ENCODE assay signal across 9 cellular contexts in the genomic region with DNA sequence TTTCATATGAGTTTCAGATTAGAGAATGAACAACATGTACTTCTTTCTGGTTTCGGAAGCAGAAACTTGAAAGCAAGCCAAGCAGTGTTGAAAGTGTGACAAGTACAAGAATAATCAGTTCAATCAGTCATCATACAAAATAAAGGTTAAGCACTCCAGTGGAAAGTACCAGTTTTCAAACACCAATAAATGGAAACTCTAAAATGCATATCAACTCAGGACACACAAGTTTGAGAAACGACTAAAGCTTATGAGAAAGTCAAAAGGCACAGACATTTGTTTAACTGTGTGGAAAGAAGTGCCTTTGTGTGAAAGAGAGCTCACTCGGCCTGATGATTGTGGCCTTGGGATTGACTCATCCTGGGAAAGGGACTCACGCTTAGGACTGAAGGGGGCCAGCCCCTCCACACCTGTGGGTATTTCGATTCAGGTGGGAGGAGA.
DNase-seq lines count a peak whose midpoint lies in the region; ATAC-seq, FAIRE-seq and TF ChIP-seq lines count a peak whose summit lies in the region.
"Had no signal": no experiment of that assay in that cellular context is flagged by ENCODE, and none has a peak within 500 bp of the region (broad histone marks: within the 10 kb centered on the region; RNA-seq: fewer than 3 reads in every experiment).

No MANE protein-coding gene starts in this region.

- peak overlapping the region in 1 of 4 donors; percentile 6 for H3K4me3 ChIP-seq in adrenal gland
- H3K4me3 ChIP-seq in kidney (ENCODE audit: low read length in 2 of 2): no peak overlapping the region
- H3K4me3 ChIP-seq in neuronal stem cell (ENCODE audit: low read length in 2 of 2): no peak overlapping the region

- H2AFZ ChIP-seq in neuronal stem cell (ENCODE audit: low read length): no peak overlapping the region

- no peak overlapping the region for H3K4me3 Mint-ChIP-seq in stimulated activated naive CD8-positive, alpha-beta T cell treated with anti-CD3 and anti-CD28 coated beads, Interleukin-15, Interleukin-2, amounts not matched to agents 100 ng/mL and 50 ng/mL, for 24 hours
- no peak overlapping the region for H3K4me3 Mint-ChIP-seq in chondrocyte (ENCODE audit: unreplicated experiment)
- H3K4me3 Mint-ChIP-seq: neural crest cell had no signal

- H2BK15ac ChIP-seq in neuronal stem cell (ENCODE audit: low read length): no peak overlapping the region

- H3K27me3 Mint-ChIP-seq in stimulated activated naive CD8-positive, alpha-beta T cell treated with anti-CD3 and anti-CD28 coated beads, Interleukin-15, Interleukin-2, amounts not matched to agents 100 ng/mL and 50 ng/mL, for 24 hours: peaks cover 4% of the 10 kb centered on the region
- peaks cover 15% of the 10 kb centered on the region for H3K27me3 Mint-ChIP-seq in chondrocyte (ENCODE audit: low read depth)

- H3K14ac ChIP-seq in neuronal stem cell (ENCODE audit: low read length): no peak overlapping the region

- TF ChIP-seq CTCF in adrenal gland (IDR thresholded peaks at IDR 0.05): no peak
- no peak for TF ChIP-seq CTCF in kidney (IDR thresholded peaks at IDR 0.05; ENCODE audit: borderline replicate concordance, extremely low read depth, insufficient read depth)
- no peak for TF ChIP-seq CTCF in chondrocyte (IDR thresholded peaks at IDR 0.05)

- H2AK5ac ChIP-seq in neuronal stem cell (ENCODE audit: low read depth, low read length): no peak overlapping the region

- H3K27me3 ChIP-seq in adrenal gland: no peaks in the 10 kb centered on the region
- no peaks in the 10 kb centered on the region for H3K27me3 ChIP-seq in neuronal stem cell (ENCODE audit: control insufficient read depth in 3 of 3, insufficient read depth in 3 of 3, low read depth in 1 of 3, low read length in 3 of 3)

- H3K9me3 ChIP-seq in adrenal gland (replicated peaks in 1 of 3) (no peaks in the 10 kb centered on the region), kidney (ENCODE audit: control insufficient read depth in 1 of 2, low read length in 2 of 2) (no peaks in the 10 kb centered on the region), neuronal stem cell (replicated peaks in 1 of 2; ENCODE audit: control insufficient read depth in 2 of 2, insufficient read depth in 1 of 2, low read depth in 1 of 2, low read length in 2 of 2) (no peaks in the 10 kb centered on the region)

- H3K4me2 ChIP-seq in neuronal stem cell (ENCODE audit: insufficient read depth, low read length, poor library complexity, severe bottlenecking): no peak overlapping the region

- no peak overlapping the region for H3K23ac ChIP-seq in neuronal stem cell (ENCODE audit: low read depth, low read length, poor library complexity)

- no peak for TF ChIP-seq POLR2A in adrenal gland (IDR thresholded peaks at IDR 0.05)

- no peak overlapping the region for H2BK12ac ChIP-seq in neuronal stem cell (ENCODE audit: low read length)

- H4K8ac ChIP-seq in neuronal stem cell (ENCODE audit: low read depth, low read length): no peak overlapping the region

- no peak overlapping the region for H3K4ac ChIP-seq in neuronal stem cell (ENCODE audit: low read length)

- no peaks in the 10 kb centered on the region for H3K9me3 Mint-ChIP-seq in stimulated activated naive CD8-positive, alpha-beta T cell treated with anti-CD3 and anti-CD28 coated beads, Interleukin-15, Interleukin-2, amounts not matched to agents 100 ng/mL and 50 ng/mL, for 24 hours
- H3K9me3 Mint-ChIP-seq in chondrocyte (ENCODE audit: low read depth): no peaks in the 10 kb centered on the region

- no peaks in the 10 kb centered on the region for H3K79me1 ChIP-seq in neuronal stem cell (ENCODE audit: low read depth, low read length)

- DNase-seq in stimulated activated naive CD8-positive, alpha-beta T cell treated with anti-CD3 and anti-CD28 coated beads, Interleukin-15, Interleukin-2, amounts not matched to agents 100 U/mL and 50 U/mL, for 24 hours: no peak
- DNase-seq in adrenal gland (peak in 4 of 7 donors; percentile 28 to 56 (median 48)), kidney (no peak), chondrocyte (ENCODE audit: low spot score) (no peak), dermis blood vessel endothelial cell (no peak), neuronal stem cell (ENCODE audit: low spot score) (no peak), foreskin melanocyte (no peak)

- H3K36me3 Mint-ChIP-seq in stimulated activated naive CD8-positive, alpha-beta T cell treated with anti-CD3 and anti-CD28 coated beads, Interleukin-15, Interleukin-2, amounts not matched to agents 100 ng/mL and 50 ng/mL, for 24 hours (ENCODE audit: low read depth): no peaks in the 10 kb centered on the region
- H3K36me3 Mint-ChIP-seq in chondrocyte (ENCODE audit: low read depth): no peaks in the 10 kb centered on the region

- H3K9ac ChIP-seq in kidney (ENCODE audit: low read length in 2 of 2) (no peak overlapping the region), neuronal stem cell (ENCODE audit: low read depth, low read length, poor library complexity) (no peak overlapping the region)

- ATAC-seq in stimulated activated naive CD8-positive, alpha-beta T cell treated with anti-CD3 and anti-CD28 coated beads, Interleukin-15, Interleukin-2, amounts not matched to agents 100 U/mL and 50 U/mL, for 24 hours: no peak

- H3K36me3 ChIP-seq in adrenal gland (replicated peaks in 1 of 2) (no peaks in the 10 kb centered on the region), kidney (ENCODE audit: control insufficient read depth in 1 of 2, insufficient read depth in 2 of 2, low read length in 2 of 2) (no peaks in the 10 kb centered on the region), neuronal stem cell (replicated peaks in 1 of 2; ENCODE audit: control insufficient read depth in 2 of 2, insufficient read depth in 2 of 2, low read length in 2 of 2) (no peaks in the 10 kb centered on the region)

- H3K27ac ChIP-seq in adrenal gland (peak overlapping the region in 3 of 5 donors; percentile 23 to 46 (median 38)), kidney (ENCODE audit: low read depth in 2 of 2, low read length in 2 of 2) (peak overlapping the region; percentile 37 to 63), neuronal stem cell (replicated peaks; ENCODE audit: low read length) (no peak overlapping the region)

- H2BK120ac ChIP-seq in neuronal stem cell (ENCODE audit: low read depth, low read length): no peak overlapping the region

- intact Hi-C loops in adrenal gland (cut with DNase I): no loop called here
- intact Hi-C loops in kidney (cut with DNase I): no loop called here

- H3K4me1 Mint-ChIP-seq in stimulated activated naive CD8-positive, alpha-beta T cell treated with anti-CD3 and anti-CD28 coated beads, Interleukin-15, Interleukin-2, amounts not matched to agents 100 ng/mL and 50 ng/mL, for 24 hours (ENCODE audit: low read depth): peaks cover 5% of the 10 kb centered on the region
- no peaks in the 10 kb centered on the region for H3K4me1 Mint-ChIP-seq in chondrocyte (ENCODE audit: low read depth)
- H3K4me1 Mint-ChIP-seq: neural crest cell had no signal

- no peak for FAIRE-seq in kidney (lab: Jason Lieb, UNC)

- peak overlapping the region; percentile 7 for H3K27ac Mint-ChIP-seq in stimulated activated naive CD8-positive, alpha-beta T cell treated with anti-CD3 and anti-CD28 coated beads, Interleukin-15, Interleukin-2, amounts not matched to agents 100 ng/mL and 50 ng/mL, for 24 hours
- no peak overlapping the region for H3K27ac Mint-ChIP-seq in chondrocyte (ENCODE audit: unreplicated experiment)

- no peak overlapping the region for H4K91ac ChIP-seq in neuronal stem cell (ENCODE audit: low read depth, low read length, poor library complexity)

- H2BK5ac ChIP-seq in neuronal stem cell (ENCODE audit: low read length): no peak overlapping the region

- H3K18ac ChIP-seq in neuronal stem cell (ENCODE audit: low read length): no peak overlapping the region

- peaks cover 0 to 14% of the 10 kb centered on the region in 2 donors for H3K4me1 ChIP-seq in adrenal gland (replicated peaks in 1 of 2)
- H3K4me1 ChIP-seq in kidney (ENCODE audit: control insufficient read depth in 1 of 2, insufficient read depth in 1 of 2, low read depth in 1 of 2, low read length in 2 of 2): peaks cover 2 to 3% of the 10 kb centered on the region in 2 donors
- no peaks in the 10 kb centered on the region for H3K4me1 ChIP-seq in neuronal stem cell (ENCODE audit: control insufficient read depth in 2 of 2, insufficient read depth in 1 of 2, low read depth in 1 of 2, low read length in 2 of 2)

- 26 to 36% (median 28%) methylated on average over 5 of the region's 5 CpGs for WGBS in adrenal gland, 4 donors
- WGBS in neuronal stem cell (ENCODE audit: extremely low coverage in 2 of 2, insufficient read length in 2 of 2, insufficient replicate concordance in 1 of 2), 2 donors: no CpG with 5 or more reads among the region's 5 CpGs

Comparison
In these comparisons a context has a peak if more than half of its experiments do, and no peak if none do; other contexts are left out.
1. DNase-seq: peak in adrenal gland (4 of 7); none in stimulated activated naive CD8-positive, alpha-beta T cell treated with anti-CD3 and anti-CD28 coated beads, Interleukin-15, Interleukin-2, amounts not matched to agents 100 U/mL and 50 U/mL, for 24 hours (single experiment), kidney (single experiment), chondrocyte (single experiment), dermis blood vessel endothelial cell (single experiment), neuronal stem cell (single experiment) and foreskin melanocyte (single experiment).